In the genomic region with DNA sequence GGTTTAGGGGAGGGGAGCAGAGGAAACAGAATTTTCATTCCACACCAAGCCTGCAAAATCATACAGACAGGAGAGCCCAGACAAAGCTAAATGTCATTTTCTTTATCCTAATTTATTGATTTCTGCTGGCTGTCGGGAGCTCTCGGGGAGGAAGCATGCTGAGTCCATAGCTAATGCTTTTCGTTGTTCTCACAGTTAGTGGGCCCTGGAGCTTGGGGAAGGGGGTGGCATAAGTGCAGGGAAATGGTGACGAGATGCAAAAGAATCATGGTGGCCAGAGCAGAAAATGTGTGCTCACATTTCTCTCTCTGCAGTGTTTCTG, we compare ENCODE assay signal across 8 cellular contexts.
DNase-seq lines count a peak whose midpoint lies in the region; ATAC-seq and TF ChIP-seq lines count a peak whose summit lies in the region.

No MANE protein-coding gene starts in this region.

- H3K9me2 ChIP-seq in Karpas-422 (replicated peaks; ENCODE audit: insufficient read depth, low read length), result no peaks in the 10 kb centered on the region
- no peaks in the 10 kb centered on the region for H3K9me2 ChIP-seq in neural cell (ENCODE audit: insufficient read depth, low read length)

- no peaks in the 10 kb centered on the region for H3K27me3 Mint-ChIP-seq in CD4-positive, CD25-positive, alpha-beta regulatory T cell
- no peaks in the 10 kb centered on the region for H3K27me3 Mint-ChIP-seq in central memory CD8-positive, alpha-beta T cell

- H3K4me2 ChIP-seq in Karpas-422 (ENCODE audit: low read depth, low read length, poor library complexity, severe bottlenecking), result peak overlapping the region; percentile 49
- H3K4me2 ChIP-seq in neural cell (ENCODE audit: low read length), result no peak overlapping the region

- H3K9ac ChIP-seq in Karpas-422 (ENCODE audit: low read length) (no peak overlapping the region), neural cell (ENCODE audit: low read length) (no peak overlapping the region)

- H3K4me3 ChIP-seq in CD4-positive, CD25-positive, alpha-beta regulatory T cell (ENCODE audit: low read depth, low read length), result peak overlapping the region; percentile 84
- no peak overlapping the region for H3K4me3 ChIP-seq in Karpas-422 (ENCODE audit: low read length)
- H3K4me3 ChIP-seq in neural cell (ENCODE audit: low read length), result no peak overlapping the region

- TF ChIP-seq RAD21 in neural cell (conservative IDR thresholded peaks at IDR 0.05), result no peak

- no peak for DNase-seq in CD4-positive, CD25-positive, alpha-beta regulatory T cell
- DNase-seq in Karpas-422 (no peak), mucosa of gallbladder (ENCODE audit: low spot score) (no peak)
- no peak for DNase-seq in central memory CD8-positive, alpha-beta T cell (ENCODE audit: low spot score in 2 of 2)

- peak overlapping the region; percentile 54; the same call in 1 of the 2 replicates for H2AFZ ChIP-seq in Karpas-422 (ENCODE audit: low read length)
- H2AFZ ChIP-seq in neural cell (ENCODE audit: low read depth, low read length), result no peak overlapping the region

- no peak overlapping the region for H3K27ac ChIP-seq in CD4-positive, CD25-positive, alpha-beta regulatory T cell (ENCODE audit: insufficient read depth, low read length, poor library complexity, severe bottlenecking)
- H3K27ac ChIP-seq in Karpas-422 (ENCODE audit: low read length) (no peak overlapping the region), neural cell (ENCODE audit: low read length) (peak overlapping the region; percentile 28)

- peaks cover 15 to 46% (median 34%) of the 10 kb centered on the region in 4 donors for H3K4me1 Mint-ChIP-seq in CD4-positive, CD25-positive, alpha-beta regulatory T cell
- peaks cover 34% of the 10 kb centered on the region for H3K4me1 Mint-ChIP-seq in central memory CD8-positive, alpha-beta T cell

- peak overlapping the region; percentile 84 to 93 (median 85) for H3K27ac Mint-ChIP-seq in CD4-positive, CD25-positive, alpha-beta regulatory T cell
- peak overlapping the region; percentile 96 for H3K27ac Mint-ChIP-seq in central memory CD8-positive, alpha-beta T cell (ENCODE audit: low read depth)

- no peaks in the 10 kb centered on the region for H3K27me3 ChIP-seq in CD4-positive, CD25-positive, alpha-beta regulatory T cell (ENCODE audit: control insufficient read depth, insufficient read depth, low read length)
- H3K27me3 ChIP-seq in Karpas-422 (ENCODE audit: low read length) (no peaks in the 10 kb centered on the region), neural cell (ENCODE audit: insufficient read depth, low read depth, low read length) (no peaks in the 10 kb centered on the region)

- H3K9me3 ChIP-seq in CD4-positive, CD25-positive, alpha-beta regulatory T cell (ENCODE audit: control insufficient read depth in 2 of 2, low read length in 2 of 2), result no peaks in the 10 kb centered on the region
- H3K9me3 ChIP-seq in Karpas-422 (ENCODE audit: low read length), result no peaks in the 10 kb centered on the region
- no peaks in the 10 kb centered on the region for H3K9me3 ChIP-seq in neural cell (ENCODE audit: low read length)

- H3K36me3 ChIP-seq in CD4-positive, CD25-positive, alpha-beta regulatory T cell (ENCODE audit: control insufficient read depth, insufficient read depth, low read length), result no peaks in the 10 kb centered on the region
- no peaks in the 10 kb centered on the region for H3K36me3 ChIP-seq in Karpas-422 (ENCODE audit: insufficient read depth, low read length)
- no peaks in the 10 kb centered on the region for H3K36me3 ChIP-seq in neural cell (ENCODE audit: insufficient read depth, low read length)

- H3F3A ChIP-seq in neural cell (ENCODE audit: insufficient read depth, low read length, poor library complexity, severe bottlenecking), result no peaks in the 10 kb centered on the region

- peak overlapping the region; percentile 73 to 85 (median 79) for H3K4me3 Mint-ChIP-seq in CD4-positive, CD25-positive, alpha-beta regulatory T cell
- peak overlapping the region; percentile 70 for H3K4me3 Mint-ChIP-seq in central memory CD8-positive, alpha-beta T cell

- peaks cover 4% of the 10 kb centered on the region for H3K36me3 Mint-ChIP-seq in CD4-positive, CD25-positive, alpha-beta regulatory T cell
- H3K36me3 Mint-ChIP-seq in central memory CD8-positive, alpha-beta T cell (ENCODE audit: insufficient read depth), result peaks cover 9% of the 10 kb centered on the region

- H3K79me2 ChIP-seq in Karpas-422 (ENCODE audit: low read length), result no peaks in the 10 kb centered on the region
- H3K79me2 ChIP-seq in neural cell (replicated peaks; ENCODE audit: insufficient read depth, low read length), result no peaks in the 10 kb centered on the region

- H4K20me1 ChIP-seq in Karpas-422 (ENCODE audit: insufficient read depth, low read depth, low read length) (no peaks in the 10 kb centered on the region), neural cell (ENCODE audit: insufficient read depth) (no peaks in the 10 kb centered on the region)

- no peak for ATAC-seq in CD4-positive, CD25-positive, alpha-beta regulatory T cell (ENCODE audit: low read depth in 2 of 2)
- no peak for ATAC-seq in central memory CD8-positive, alpha-beta T cell (replicated peaks; ENCODE audit: extremely low read depth, poor library complexity, severe bottlenecking)
- ATAC-seq in GM19324 (IDR thresholded peaks at IDR 0.05; ENCODE audit: low FRiP score, unreplicated experiment), result no peak
- ATAC-seq in GM19328 (IDR thresholded peaks at IDR 0.05; ENCODE audit: unreplicated experiment), result no peak
- ATAC-seq in GM21717 (IDR thresholded peaks at IDR 0.05; ENCODE audit: unreplicated experiment), result no peak

- TF ChIP-seq EP300 in neural cell (conservative IDR thresholded peaks at IDR 0.05; ENCODE audit: poor library complexity, severe bottlenecking), result no peak

- TF ChIP-seq CTCF in neural cell (IDR thresholded peaks at IDR 0.05; ENCODE audit: poor library complexity, severe bottlenecking), result no peak

- H3K4me1 ChIP-seq in CD4-positive, CD25-positive, alpha-beta regulatory T cell (ENCODE audit: control insufficient read depth, insufficient read depth, low read length, poor library complexity, severe bottlenecking), result peaks cover 20% of the 10 kb centered on the region
- H3K4me1 ChIP-seq in Karpas-422 (ENCODE audit: low read length), result peaks cover 11% of the 10 kb centered on the region

- no peaks in the 10 kb centered on the region for H3K9me3 Mint-ChIP-seq in CD4-positive, CD25-positive, alpha-beta regulatory T cell
- H3K9me3 Mint-ChIP-seq in central memory CD8-positive, alpha-beta T cell, result no peaks in the 10 kb centered on the region

TF ChIP-seq in neural cell, 6 proteins besides CTCF, POLR2A, EP300 and RAD21:
- TF ChIP-seq TAF1 (IDR thresholded peaks at IDR 0.05; ENCODE audit: low read depth) (no peak), MXI1 (conservative IDR thresholded peaks at IDR 0.05; ENCODE audit: poor library complexity, severe bottlenecking) (no peak), POLR2AphosphoS5 (IDR thresholded peaks at IDR 0.05) (no peak), REST (IDR thresholded peaks at IDR 0.05; ENCODE audit: borderline replicate concordance) (no peak), SMC3 (conservative IDR thresholded peaks at IDR 0.05; ENCODE audit: poor library complexity) (no peak), EZH2 (IDR thresholded peaks at IDR 0.05; ENCODE audit: borderline replicate concordance, insufficient read depth, low read length, poor library complexity, severe bottlenecking) (no peak)
